8 cellular contexts compared by ENCODE assay signal in the genomic region with DNA sequence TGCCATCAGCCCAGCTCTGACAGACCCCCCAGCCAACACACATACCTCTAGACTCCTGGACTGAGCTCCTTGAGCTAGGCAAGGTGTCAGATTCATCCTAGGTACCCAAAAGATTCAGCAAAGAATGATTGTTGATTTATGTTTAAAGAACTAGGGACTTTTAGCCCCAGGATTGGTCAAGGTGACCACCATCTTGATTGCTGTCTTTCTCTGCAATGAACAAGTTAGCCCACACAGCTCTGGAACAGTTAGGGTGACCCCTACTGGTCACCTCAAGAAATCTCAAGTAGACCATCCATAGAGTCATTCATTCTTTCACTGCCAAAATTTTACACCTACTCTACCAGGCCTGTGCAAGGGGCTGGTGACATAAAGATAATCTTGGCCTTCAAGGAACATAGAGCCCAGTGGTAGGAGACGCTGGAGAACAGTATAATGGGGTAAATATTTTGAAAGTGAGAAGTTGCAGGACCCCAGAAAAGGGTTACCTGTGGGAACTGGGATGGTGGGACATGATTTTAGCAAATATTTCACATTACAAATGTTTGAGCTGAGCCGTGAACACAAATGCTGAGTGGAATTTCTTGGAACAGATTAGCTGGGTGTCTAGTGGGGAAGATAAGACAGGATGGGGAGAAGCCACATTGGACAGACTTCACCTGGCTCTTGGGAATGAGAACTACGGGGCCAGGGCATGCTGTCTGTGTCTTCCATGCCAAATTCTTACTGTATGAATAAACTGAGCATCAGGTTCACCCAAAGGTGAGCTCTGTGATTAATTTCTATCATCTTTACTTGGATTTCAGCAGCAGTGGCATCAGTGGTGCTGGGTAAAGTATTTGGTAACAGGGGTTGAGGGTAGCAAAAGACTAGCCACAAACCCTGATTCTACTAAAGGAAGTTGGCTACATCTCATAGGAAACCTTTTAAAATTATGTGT. TPM values are rescaled to one million over a fixed set of nuclear protein-coding genes. Genes with fewer than 3 reads are reported as not detected.
DNase-seq lines count a peak whose midpoint lies in the region; ATAC-seq and TF ChIP-seq lines count a peak whose summit lies in the region.

No MANE protein-coding gene starts in this region.

- H3K9me3 ChIP-seq in NT2/D1 (ENCODE audit: insufficient read depth, low read length) (0 out of 2 replicates have a peak, but pooled peaks cover 5% of the 10 kb centered on the region), ascending aorta (no peaks in the 10 kb centered on the region), right cardiac atrium (ENCODE audit: control insufficient read depth, low read length) (no peaks in the 10 kb centered on the region), skeletal muscle tissue (ENCODE audit: control insufficient read depth in 3 of 3, low read length in 3 of 3) (no peaks in the 10 kb centered on the region)

- H3K27ac ChIP-seq in ascending aorta (peak overlapping the region; percentile 88 to 93), right cardiac atrium (ENCODE audit: low read length) (no peak overlapping the region), skeletal muscle tissue (ENCODE audit: low read depth, low read length) (peak overlapping the region; percentile 12)

- TF ChIP-seq CTCF in ascending aorta (IDR thresholded peaks at IDR 0.05): peak; percentile 47 to 59 (median 55)

- peak; percentile 38 for DNase-seq in stimulated activated CD4-positive, alpha-beta T cell treated with anti-CD3 and anti-CD28 coated beads, Interleukin-15, amount 100 ng/mL, for 24 hours
- DNase-seq in stimulated activated CD4-positive, alpha-beta T cell treated with anti-CD3 and anti-CD28 coated beads, Interleukin-12 subunit alpha, Interleukin-12 subunit beta, amount 100 ng/mL, for 4 hours: no peak
- DNase-seq in NT2/D1 (ENCODE audit: low read depth, low spot score) (peak; percentile 27), ascending aorta (ENCODE audit: low spot score in 2 of 2) (no peak), right cardiac atrium (no peak), NCI-H1048 (lab: John Stamatoyannopoulos, UW) (no peak)

- H3K36me3 ChIP-seq in NT2/D1 (ENCODE audit: insufficient read depth, insufficient read length, low read length) (no peaks in the 10 kb centered on the region), ascending aorta (peaks cover 6 to 46% of the 10 kb centered on the region in 2 donors), skeletal muscle tissue (ENCODE audit: control insufficient read depth in 3 of 3, insufficient read depth in 3 of 3, low read length in 3 of 3) (no peaks in the 10 kb centered on the region)

- intact Hi-C loops in ascending aorta (cut with DNase I): no loop called here
- intact Hi-C loops in right cardiac atrium (cut with DNase I): loop anchor here in 1 of 4 donors (10.0 kb wide), 1 partner anchor 250 kb away; no protein-coding TSS in a partner anchor

- H3K9ac ChIP-seq in NT2/D1 (ENCODE audit: insufficient read length, low read depth) (no peak overlapping the region), skeletal muscle tissue (ENCODE audit: low read depth in 1 of 3, low read length in 3 of 3) (peak overlapping the region in 1 of 3 donors; percentile 12)

- H3K4me1 ChIP-seq in NT2/D1 (ENCODE audit: insufficient read depth, insufficient read length) (no peaks in the 10 kb centered on the region), ascending aorta (peaks cover 40 to 86% of the 10 kb centered on the region in 2 donors), right cardiac atrium (ENCODE audit: control insufficient read depth, insufficient read depth, low read length) (peaks cover 17% of the 10 kb centered on the region), skeletal muscle tissue (ENCODE audit: control insufficient read depth in 3 of 3, insufficient read depth in 3 of 3, low read length in 3 of 3) (peaks cover 31 to 39% (median 38%) of the 10 kb centered on the region in 3 donors)

- WGBS in right cardiac atrium: 45% methylated on average over 3 of the region's 3 CpGs

- ATAC-seq in HG03060 (IDR thresholded peaks at IDR 0.05; ENCODE audit: low read depth, unreplicated experiment) (peak; percentile 42), right cardiac atrium (peak; percentile 60 to 73)

- no peaks in the 10 kb centered on the region for H3K27me3 ChIP-seq in NT2/D1 (ENCODE audit: insufficient read depth, insufficient read length)
- no peaks in the 10 kb centered on the region for H3K27me3 ChIP-seq in ascending aorta
- no peaks in the 10 kb centered on the region for H3K27me3 ChIP-seq in right cardiac atrium (ENCODE audit: control insufficient read depth, insufficient read depth)
- no peaks in the 10 kb centered on the region for H3K27me3 ChIP-seq in skeletal muscle tissue (ENCODE audit: control insufficient read depth in 3 of 3, insufficient read depth in 3 of 3, low read length in 3 of 3)

- H3K4me3 ChIP-seq in NT2/D1 (ENCODE audit: insufficient read length, low read depth) (no peak overlapping the region), ascending aorta (no peak overlapping the region), right cardiac atrium (ENCODE audit: low read length) (no peak overlapping the region), skeletal muscle tissue (ENCODE audit: low read length in 3 of 3) (no peak overlapping the region)

RNA-seq across cellular contexts. Expression of gene IRAG1, which starts 39.1 kb away (rescaled TPM):
- total RNA-seq in ascending aorta (236 TPM), right cardiac atrium (10 to 100 TPM; 11.8 to 29.8 (median 19.5) TPM), skeletal muscle tissue (2.6 TPM)
- 5.3 TPM for polyA plus RNA-seq in right cardiac atrium

Comparison
In these comparisons a context has a peak if more than half of its experiments do, and no peak if none do; other contexts are left out.
1. DNase-seq: peak in stimulated activated CD4-positive, alpha-beta T cell treated with anti-CD3 and anti-CD28 coated beads, Interleukin-15, amount 100 ng/mL, for 24 hours (single experiment) and NT2/D1 (single experiment); none in stimulated activated CD4-positive, alpha-beta T cell treated with anti-CD3 and anti-CD28 coated beads, Interleukin-12 subunit alpha, Interleukin-12 subunit beta, amount 100 ng/mL, for 4 hours (single experiment), ascending aorta (0 of 2), right cardiac atrium (0 of 3) and NCI-H1048 (single experiment).